Comparison of ENCODE assay signal across 28 cellular contexts in the genomic region with DNA sequence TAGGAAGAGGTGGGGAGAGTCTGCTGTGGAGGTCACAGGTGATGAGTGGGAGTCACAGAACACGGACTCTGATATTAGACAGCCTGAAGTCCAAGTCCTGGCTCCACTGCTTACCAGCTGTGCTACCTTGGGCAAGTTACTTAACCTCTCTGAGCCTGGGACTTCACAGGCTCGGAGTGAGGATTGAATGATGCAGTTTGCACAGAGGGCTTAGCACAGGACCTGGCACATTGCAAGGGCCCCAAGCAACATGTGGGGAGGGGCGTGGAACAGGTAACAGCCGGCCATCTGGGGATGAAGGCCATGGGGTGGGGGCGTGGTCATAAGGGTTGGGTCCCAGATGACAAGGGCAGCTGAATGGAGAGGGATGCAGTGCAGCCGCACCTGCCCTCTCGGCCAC. TPM values are rescaled to one million over a fixed set of nuclear protein-coding genes. Genes with fewer than 3 reads are reported as not detected.
"Had no signal": no experiment of that assay in that cellular context is flagged by ENCODE, and none has a peak within 500 bp of the region (broad histone marks: within the 10 kb centered on the region; RNA-seq: fewer than 3 reads in every experiment).

No MANE protein-coding gene starts in this region.

- H2AFZ ChIP-seq: neural progenitor cell, parathyroid adenoma had no signal

- H3K4me3 ChIP-seq: dorsolateral prefrontal cortex, heart right ventricle, neural progenitor cell, psoas muscle, stomach, thoracic aorta, transverse colon had no signal

- H3K9ac ChIP-seq: neural progenitor cell, parathyroid adenoma had no signal

- H3K27ac ChIP-seq: dorsolateral prefrontal cortex, heart right ventricle, neural progenitor cell, parathyroid adenoma, psoas muscle, stomach, thoracic aorta, transverse colon had no signal

- H3K36me3 ChIP-seq: heart right ventricle, neural progenitor cell, stomach, thoracic aorta, transverse colon had no signal

- H3K4me2 ChIP-seq: neural progenitor cell had no signal

- FAIRE-seq: frontal cortex, islet of Langerhans had no signal

- DNase-seq: cortex of kidney; dorsolateral prefrontal cortex; effector CD8-positive, alpha-beta T cell; heart right ventricle; hypothalamus; mammary epithelial cell; naive thymus-derived CD4-positive, alpha-beta T cell; occipital lobe; retina; stimulated activated CD4-positive, alpha-beta T cell treated with anti-CD3 and anti-CD28 coated beads, Interleukin-2, amount 100 ng/mL, for 24 hours; stimulated activated naive CD4-positive, alpha-beta T cell; stomach; substantia nigra; transverse colon had no signal

- ATAC-seq: esophagus mucosa; heart right ventricle; left lobe of liver; naive thymus-derived CD4-positive, alpha-beta T cell; psoas muscle; sciatic nerve had no signal

- H3K9me3 ChIP-seq: heart right ventricle, psoas muscle, stomach, thoracic aorta, transverse colon had no signal

- H3K79me2 ChIP-seq: parathyroid adenoma had no signal

- H3K27me3 ChIP-seq: dorsolateral prefrontal cortex, neural progenitor cell, stomach, transverse colon had no signal

- H3K4me1 ChIP-seq: heart right ventricle, neural progenitor cell, parathyroid adenoma, psoas muscle, transverse colon had no signal

RNA-seq across cellular contexts. Expression of gene ITIH3, which starts 4.3 kb away (rescaled TPM):
- total RNA-seq: frontal cortex; mammary epithelial cell; mononuclear cell; naive thymus-derived CD4-positive, alpha-beta T cell had no signal
- polyA plus RNA-seq: mammary epithelial cell; naive thymus-derived CD4-positive, alpha-beta T cell had no signal

RNA-seq across cellular contexts. Expression of gene ITIH1, which starts 12.9 kb away (rescaled TPM):
- total RNA-seq: chondrocyte; fibroblast of lung; frontal cortex; heart right ventricle; mammary epithelial cell; mesenteric fat pad; naive thymus-derived CD4-positive, alpha-beta T cell; psoas muscle; sciatic nerve; stomach; thoracic aorta; transverse colon; ureter had no signal
- polyA plus RNA-seq: fibroblast of lung; mammary epithelial cell; naive thymus-derived CD4-positive, alpha-beta T cell had no signal

RNA-seq across cellular contexts. Expression of gene MUSTN1, which starts 44.5 kb away (rescaled TPM):
- total RNA-seq: fibroblast of lung, frontal cortex, mammary epithelial cell, occipital lobe had no signal
- polyA plus RNA-seq: naive thymus-derived CD4-positive, alpha-beta T cell had no signal
